Comparison of ENCODE assay signal across 13 cellular contexts in the genomic region with DNA sequence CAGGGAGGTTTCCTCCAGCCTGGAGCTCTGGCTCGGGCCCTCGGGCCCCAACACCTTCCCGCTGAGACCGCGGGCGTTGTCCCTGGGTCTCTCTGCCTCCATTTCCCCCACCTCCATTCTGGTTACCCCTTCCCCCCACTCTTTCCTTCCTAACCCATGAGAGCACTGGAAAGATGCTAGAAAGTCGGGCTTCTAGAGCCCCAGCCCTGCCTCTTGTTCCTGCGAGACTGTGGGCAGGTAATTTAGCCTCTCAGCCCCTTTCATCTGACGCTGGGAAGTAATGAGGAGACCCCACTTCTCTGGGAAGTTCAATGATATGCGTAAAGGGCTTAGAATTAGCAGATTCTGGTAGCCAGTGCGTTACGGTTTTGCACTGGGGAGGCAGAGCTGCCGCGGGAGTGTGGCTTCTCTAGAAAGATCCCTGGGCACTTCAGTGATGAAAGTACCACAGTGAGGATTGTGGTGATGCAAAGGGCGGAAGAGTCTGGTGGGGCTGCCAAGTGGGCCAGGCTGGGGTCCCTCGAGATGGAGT. TPM values are rescaled to one million over a fixed set of nuclear protein-coding genes. Genes with fewer than 3 reads are reported as not detected.
DNase-seq lines count a peak whose midpoint lies in the region; ATAC-seq and TF ChIP-seq lines count a peak whose summit lies in the region.
"Had no signal": no experiment of that assay in that cellular context is flagged by ENCODE, and none has a peak within 500 bp of the region (broad histone marks: within the 10 kb centered on the region; RNA-seq: fewer than 3 reads in every experiment).

No MANE protein-coding gene starts in this region.

- CTCF ChIA-PET in MCF 10A (lab: Yijun Ruan, JAX) (interaction anchor here (0.5 kb wide), 1 partner anchor 212 kb away, joined by 5 read pairs; no protein-coding TSS in a partner anchor), mammary epithelial cell (lab: Charles Lee; ENCODE audit: low non-redundant PET) (no interaction called here)

- H3K27ac Mint-ChIP-seq in MCF 10A (ENCODE audit: low read depth, unreplicated experiment) (no peak overlapping the region), naive B cell (peak overlapping the region in 4 of 6 donors; percentile 69 to 94 (median 86))
- peak overlapping the region; percentile 32 for H3K27ac Mint-ChIP-seq in central memory CD8-positive, alpha-beta T cell (ENCODE audit: low read depth)

- H3K4me3 Mint-ChIP-seq in MCF 10A (ENCODE audit: unreplicated experiment) = peak overlapping the region; percentile 59
- peak overlapping the region; percentile 45 for H3K4me3 Mint-ChIP-seq in central memory CD8-positive, alpha-beta T cell
- peak overlapping the region in 7 of 8 donors; percentile 26 to 79 (median 68) for H3K4me3 Mint-ChIP-seq in naive B cell

- no peak overlapping the region for H3K9ac ChIP-seq in mammary epithelial cell (ENCODE audit: insufficient read depth, low read length)

- no peaks in the 10 kb centered on the region for H3K36me3 Mint-ChIP-seq in MCF 10A (ENCODE audit: insufficient read depth, unreplicated experiment)
- peaks cover 3% of the 10 kb centered on the region for H3K36me3 Mint-ChIP-seq in central memory CD8-positive, alpha-beta T cell (ENCODE audit: insufficient read depth)
- no peaks in the 10 kb centered on the region for H3K36me3 Mint-ChIP-seq in naive B cell

- no peaks in the 10 kb centered on the region for H3K79me2 ChIP-seq in mammary epithelial cell (ENCODE audit: insufficient read depth, low read length)

- in situ Hi-C loops in mammary epithelial cell (cut with MboI; ENCODE audit: low sequenced_read_pairs in 2 of 2) = no loop called here

- POLR2A ChIA-PET in MCF 10A (lab: Yijun Ruan, JAX) = interaction anchor here (0.7 kb wide), 1 partner anchor 1370 kb away, joined by 4 read pairs; no protein-coding TSS in a partner anchor

- H3K36me3 ChIP-seq in mammary epithelial cell (ENCODE audit: insufficient read depth, low read length) (no peaks in the 10 kb centered on the region), thoracic aorta (no peaks in the 10 kb centered on the region)

- BruUV-seq in MCF 10A (replicated peaks; lab: Mats Ljungman, UMichigan) = no TSS peak
- no TSS peak for BruUV-seq in mammary epithelial cell (replicated peaks; lab: Mats Ljungman, UMichigan)

- no peaks in the 10 kb centered on the region for H4K20me1 ChIP-seq in mammary epithelial cell (ENCODE audit: insufficient read depth, low read length)

- no peak overlapping the region for H2AFZ ChIP-seq in mammary epithelial cell (ENCODE audit: low read depth, low read length)

- ATAC-seq in central memory CD8-positive, alpha-beta T cell (replicated peaks; ENCODE audit: extremely low read depth, poor library complexity, severe bottlenecking) = no peak
- no peak for ATAC-seq in naive B cell (ENCODE audit: low read depth in 2 of 2)
- ATAC-seq in thoracic aorta (ENCODE audit: insufficient number of reproducible peaks, low FRiP score, low read depth) = no peak
- ATAC-seq in GM21786 (IDR thresholded peaks at IDR 0.05; ENCODE audit: unreplicated experiment) = no peak

- no peaks in the 10 kb centered on the region for H3K9me3 Mint-ChIP-seq in MCF 10A (ENCODE audit: unreplicated experiment)
- no peaks in the 10 kb centered on the region for H3K9me3 Mint-ChIP-seq in central memory CD8-positive, alpha-beta T cell
- H3K9me3 Mint-ChIP-seq in naive B cell = no peaks in the 10 kb centered on the region

- H3K9me3 ChIP-seq in mammary epithelial cell (replicated peaks; ENCODE audit: insufficient read depth, low read length) = no peaks in the 10 kb centered on the region
- no peaks in the 10 kb centered on the region for H3K9me3 ChIP-seq in thoracic aorta

- H3K4me2 ChIP-seq in mammary epithelial cell (ENCODE audit: insufficient read depth, low read depth, low read length) = no peak overlapping the region

- peaks cover 24% of the 10 kb centered on the region for H3K27me3 ChIP-seq in mammary epithelial cell (ENCODE audit: insufficient read depth, low read length)
- no peaks in the 10 kb centered on the region for H3K27me3 ChIP-seq in thoracic aorta (replicated peaks; ENCODE audit: insufficient read depth)

- H3K27me3 Mint-ChIP-seq in MCF 10A (ENCODE audit: insufficient read depth, unreplicated experiment) (peaks cover 32% of the 10 kb centered on the region), naive B cell (peaks cover 32 to 85% (median 82%) of the 10 kb centered on the region in 3 donors)
- peaks cover 89% of the 10 kb centered on the region for H3K27me3 Mint-ChIP-seq in central memory CD8-positive, alpha-beta T cell

- DNase-seq in MCF 10A (ENCODE audit: unreplicated experiment) (no peak), mammary epithelial cell (no peak), naive B cell (no peak), thoracic aorta (ENCODE audit: low spot score) (no peak), inferior parietal cortex (ENCODE audit: extremely low spot score) (no peak)
- DNase-seq in central memory CD8-positive, alpha-beta T cell (ENCODE audit: low spot score in 2 of 2) = no peak
- DNase-seq in stimulated activated CD4-positive, alpha-beta T cell treated with anti-CD3 and anti-CD28 coated beads, Interleukin-4, amount 100 ng/mL, for 1 hour = no peak
- DNase-seq: kidney glomerular epithelial cell had no signal

- dilution Hi-C loops in mammary epithelial cell (cut with HindIII; ENCODE audit: low sequenced_read_pairs) = no loop called here

- H3K4me3 ChIP-seq in mammary epithelial cell (replicated peaks in 1 of 3; ENCODE audit: insufficient read depth in 1 of 3, low read depth in 2 of 3, low read length in 3 of 3) (no peak overlapping the region), thoracic aorta (peak overlapping the region; percentile 73)

- H3K4me1 Mint-ChIP-seq in MCF 10A (ENCODE audit: insufficient read depth, unreplicated experiment) (no peaks in the 10 kb centered on the region), naive B cell (peaks cover 4 to 14% (median 8%) of the 10 kb centered on the region in 3 donors)
- peaks cover 4% of the 10 kb centered on the region for H3K4me1 Mint-ChIP-seq in central memory CD8-positive, alpha-beta T cell

- 51% methylated on average over 12 of the region's 16 CpGs for WGBS in mammary epithelial cell (ENCODE audit: low coverage, missing lambda C conversion rate)

- peaks cover 6% of the 10 kb centered on the region for H3K4me1 ChIP-seq in mammary epithelial cell (ENCODE audit: insufficient read depth, low read length)
- H3K4me1 ChIP-seq in thoracic aorta (ENCODE audit: control insufficient read depth in 1 of 2, low read depth in 2 of 2) = peaks cover 7 to 16% of the 10 kb centered on the region in 2 donors

- no peak overlapping the region for H3K27ac ChIP-seq in mammary epithelial cell (ENCODE audit: insufficient read depth, low read depth, low read length)
- H3K27ac ChIP-seq in thoracic aorta = no peak overlapping the region

- TF ChIP-seq CTCF in MCF 10A (IDR thresholded peaks at IDR 0.05; ENCODE audit: unreplicated experiment) (no peak), mammary epithelial cell (conservative IDR thresholded peaks at IDR 0.05 in 1 of 2, IDR thresholded peaks at IDR 0.05 in 1 of 2; ENCODE audit: extremely low read depth in 1 of 2, insufficient read depth in 1 of 2, low read depth in 1 of 2, low read length in 2 of 2) (no peak), thoracic aorta (IDR thresholded peaks at IDR 0.05) (no peak)

- intact Hi-C loops in MCF 10A (cut with micrococcal nuclease) = no loop called here
- intact Hi-C loops in mammary epithelial cell (cut with micrococcal nuclease) = no loop called here

RNA-seq across cellular contexts. Expression of a gene that starts 16.2 kb away (rescaled TPM):
- not detected in 2 replicates for total RNA-seq in MCF 10A (2022)
- not detected for total RNA-seq in mammary epithelial cell
- polyA plus RNA-seq in mammary epithelial cell = not detected
- polyA minus RNA-seq in mammary epithelial cell = not detected
- not detected for polyA plus RNA-seq in naive B cell (ENCODE audit: low read depth in 6 of 6)
- total RNA-seq in thoracic aorta = 1 to 10 TPM; 1.6 to 2.8 TPM
- total RNA-seq: esophagus mucosa, H4, M059J had no signal

RNA-seq across cellular contexts. Expression of a gene that starts 16.3 kb away (rescaled TPM):
- not detected in 2 replicates for total RNA-seq in MCF 10A (2022)
- not detected for total RNA-seq in mammary epithelial cell
- not detected for polyA plus RNA-seq in mammary epithelial cell
- polyA minus RNA-seq in mammary epithelial cell = not detected
- not detected for polyA plus RNA-seq in naive B cell (ENCODE audit: low read depth in 6 of 6)
- not detected for total RNA-seq in thoracic aorta
- total RNA-seq: esophagus mucosa, H4, M059J, NCI-H460 had no signal

RNA-seq across cellular contexts. Expression of a gene that starts 22.1 kb away (rescaled TPM):
- total RNA-seq in MCF 10A (2022) (not detected in 2 replicates), mammary epithelial cell (not detected), thoracic aorta (not detected)
- polyA plus RNA-seq in mammary epithelial cell (not detected), naive B cell (ENCODE audit: low read depth in 6 of 6) (not detected)
- not detected for polyA minus RNA-seq in mammary epithelial cell
- total RNA-seq: esophagus mucosa, H4, M059J had no signal

RNA-seq across cellular contexts. Expression of a gene that starts 35.6 kb away (rescaled TPM):
- total RNA-seq in MCF 10A (2022) (not detected in 2 replicates), mammary epithelial cell (not detected), thoracic aorta (not detected)
- polyA plus RNA-seq in mammary epithelial cell (not detected), naive B cell (ENCODE audit: low read depth in 6 of 6) (not detected)
- not detected for polyA minus RNA-seq in mammary epithelial cell
- total RNA-seq: esophagus mucosa, H4, M059J, NCI-H460 had no signal

RNA-seq across cellular contexts. Expression of a gene that starts 46.5 kb away (rescaled TPM):
- total RNA-seq in MCF 10A (2022) (4.9 and 5.2 TPM in 2 replicates), mammary epithelial cell (1 to 10 TPM; 3.0 to 3.2 TPM), thoracic aorta (1 to 10 TPM; 1.8 to 3.1 TPM)
- polyA plus RNA-seq in mammary epithelial cell (0.74 TPM), naive B cell (ENCODE audit: low read depth in 6 of 6) (1 to 10 TPM; 2.6 to 9.2 (median 7.9) TPM)
- 2.7 TPM for polyA minus RNA-seq in mammary epithelial cell
